ENCODE assay signal across 1 cellular context in genomic region chr14:74612346-74613021, GRCh38.
TF ChIP-seq lines count a peak whose summit lies in the region.

No MANE protein-coding gene starts in this region.

TF ChIP-seq in HEK293, 187 proteins besides CTCF, POLR2A, EP300 and RAD21 (continued from another document):
- no peak for TF ChIP-seq ZNF280C (tag by site-specific recombination; IDR thresholded peaks at IDR 0.05)
- no peak for TF ChIP-seq ZFP69B (tag by site-specific recombination; IDR thresholded peaks at IDR 0.05)
- TF ChIP-seq BCL11A (tag by site-specific recombination; IDR thresholded peaks at IDR 0.05; ENCODE audit: low read depth), result no peak
- TF ChIP-seq KLF9 (tag by site-specific recombination; IDR thresholded peaks at IDR 0.05; ENCODE audit: low read depth), result peak; percentile 68; the same call in 1 of the 2 replicates
- TF ChIP-seq ZNF768 (tag by site-specific recombination; IDR thresholded peaks at IDR 0.05), result no peak
- TF ChIP-seq GLIS1 (tag by site-specific recombination; IDR thresholded peaks at IDR 0.05), result peak; percentile 29; the same call in 1 of the 2 replicates
- TF ChIP-seq ZBTB20 (tag by site-specific recombination; IDR thresholded peaks at IDR 0.05), result peak; percentile 17; the same call in 1 of the 2 replicates
- peak; percentile 33; the same call in 1 of the 2 replicates for TF ChIP-seq KLF1 (tag by site-specific recombination; IDR thresholded peaks at IDR 0.05)
- TF ChIP-seq ZEB2 (tag by site-specific recombination; IDR thresholded peaks at IDR 0.05), result peak; percentile 27; the same call in 1 of the 2 replicates
- TF ChIP-seq GLIS2 (tag by site-specific recombination; IDR thresholded peaks at IDR 0.05), result peak; percentile 67
- peak; percentile 81 for TF ChIP-seq ZFHX2 (tag by site-specific recombination; conservative IDR thresholded peaks at IDR 0.05)
- peak; percentile 96 for TF ChIP-seq ZNF560 (tag by site-specific recombination; IDR thresholded peaks at IDR 0.05; ENCODE audit: borderline replicate concordance)
- TF ChIP-seq SP3 (tag by site-specific recombination; IDR thresholded peaks at IDR 0.05), result peak; percentile 42
